2 cellular contexts compared by ENCODE assay signal in the genomic region with DNA sequence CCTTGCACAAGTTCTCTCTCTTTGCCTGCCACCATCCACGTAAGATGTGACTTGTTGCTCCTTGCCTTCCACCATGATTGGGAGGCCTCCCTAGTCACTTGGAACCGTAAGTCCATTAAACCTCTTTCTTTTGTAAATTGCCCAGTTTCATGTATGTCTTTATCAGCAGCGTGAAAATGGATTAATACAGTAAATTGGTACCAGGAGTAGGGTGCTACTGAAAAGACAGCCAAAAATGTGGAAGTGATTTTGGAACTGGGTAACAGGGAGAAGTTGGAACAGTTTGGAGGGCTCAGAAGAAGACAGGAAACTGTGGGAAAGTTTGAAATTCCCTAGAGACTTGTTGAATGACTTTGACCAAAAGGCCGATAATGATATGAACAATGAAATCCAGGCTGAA.
TF ChIP-seq lines count a peak whose summit lies in the region.

No MANE protein-coding gene starts in this region.

TF ChIP-seq in HEK293, 187 proteins besides CTCF, POLR2A, EP300 and RAD21 (continued from another document):
- TF ChIP-seq, protein P1, sequence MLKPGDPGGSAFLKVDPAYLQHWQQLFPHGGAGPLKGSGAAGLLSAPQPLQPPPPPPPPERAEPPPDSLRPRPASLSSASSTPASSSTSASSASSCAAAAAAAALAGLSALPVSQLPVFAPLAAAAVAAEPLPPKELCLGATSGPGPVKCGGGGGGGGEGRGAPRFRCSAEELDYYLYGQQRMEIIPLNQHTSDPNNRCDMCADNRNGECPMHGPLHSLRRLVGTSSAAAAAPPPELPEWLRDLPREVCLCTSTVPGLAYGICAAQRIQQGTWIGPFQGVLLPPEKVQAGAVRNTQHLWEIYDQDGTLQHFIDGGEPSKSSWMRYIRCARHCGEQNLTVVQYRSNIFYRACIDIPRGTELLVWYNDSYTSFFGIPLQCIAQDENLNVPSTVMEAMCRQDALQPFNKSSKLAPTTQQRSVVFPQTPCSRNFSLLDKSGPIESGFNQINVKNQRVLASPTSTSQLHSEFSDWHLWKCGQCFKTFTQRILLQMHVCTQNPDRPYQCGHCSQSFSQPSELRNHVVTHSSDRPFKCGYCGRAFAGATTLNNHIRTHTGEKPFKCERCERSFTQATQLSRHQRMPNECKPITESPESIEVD (tag by site-specific recombination; IDR thresholded peaks at IDR 0.05): no peak
- TF ChIP-seq ZNF785 (tag by site-specific recombination; IDR thresholded peaks at IDR 0.05): no peak

TF ChIP-seq in K562, 482 proteins besides CTCF, POLR2A, EP300 and RAD21:
- TF ChIP-seq, protein P2, sequence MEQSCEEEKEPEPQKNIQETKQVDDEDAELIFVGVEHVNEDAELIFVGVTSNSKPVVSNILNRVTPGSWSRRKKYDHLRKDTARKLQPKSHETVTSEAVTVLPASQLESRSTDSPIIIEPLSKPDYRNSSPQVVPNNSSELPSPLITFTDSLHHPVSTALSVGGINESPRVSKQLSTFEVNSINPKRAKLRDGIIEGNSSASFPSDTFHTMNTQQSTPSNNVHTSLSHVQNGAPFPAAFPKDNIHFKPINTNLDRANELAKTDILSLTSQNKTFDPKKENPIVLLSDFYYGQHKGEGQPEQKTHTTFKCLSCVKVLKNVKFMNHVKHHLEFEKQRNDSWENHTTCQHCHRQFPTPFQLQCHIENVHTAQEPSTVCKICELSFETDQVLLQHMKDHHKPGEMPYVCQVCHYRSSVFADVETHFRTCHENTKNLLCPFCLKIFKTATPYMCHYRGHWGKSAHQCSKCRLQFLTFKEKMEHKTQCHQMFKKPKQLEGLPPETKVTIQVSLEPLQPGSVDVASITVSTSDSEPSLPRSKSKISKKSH (CRISPR knock-in tag; IDR thresholded peaks at IDR 0.05): no peak
- no peak for TF ChIP-seq CBX1 (IDR thresholded peaks at IDR 0.05; ENCODE audit: low read depth)
- TF ChIP-seq BRCA1 (IDR thresholded peaks at IDR 0.05): no peak
- no peak for TF ChIP-seq BRCA1 (CRISPR knock-in tag; IDR thresholded peaks at IDR 0.05)
- TF ChIP-seq JUN (IDR thresholded peaks at IDR 0.05; ENCODE audit: borderline replicate concordance, low read depth, low read length): no peak
- no peak for TF ChIP-seq JUN (CRISPR knock-in tag; IDR thresholded peaks at IDR 0.05; ENCODE audit: borderline replicate concordance)
- TF ChIP-seq BRD4 (IDR thresholded peaks at IDR 0.05): no peak
- TF ChIP-seq ZNF707 (CRISPR knock-in tag; conservative IDR thresholded peaks at IDR 0.05): peak; percentile 96
